ENCODE assay signal across 14 cellular contexts in genomic region chr17:47603830-47604229, GRCh38. TPM values are rescaled to one million over a fixed set of nuclear protein-coding genes. Genes with fewer than 3 reads are reported as not detected.
DNase-seq lines count a peak whose midpoint lies in the region; ATAC-seq, FAIRE-seq and TF ChIP-seq lines count a peak whose summit lies in the region.
"Had no signal": no experiment of that assay in that cellular context is flagged by ENCODE, and none has a peak within 500 bp of the region (broad histone marks: within the 10 kb centered on the region; RNA-seq: fewer than 3 reads in every experiment).

No MANE protein-coding gene starts in this region.

- peaks cover 39% of the 10 kb centered on the region for H3K36me3 Mint-ChIP-seq in CD4-positive, CD25-positive, alpha-beta regulatory T cell
- H3K36me3 Mint-ChIP-seq in naive thymus-derived CD4-positive, alpha-beta T cell: peaks cover 12 to 57% (median 26%) of the 10 kb centered on the region in 5 donors
- H3K36me3 Mint-ChIP-seq in GM23338 (ENCODE audit: low read depth): peaks cover 57% of the 10 kb centered on the region
- peaks cover 33% of the 10 kb centered on the region for H3K36me3 Mint-ChIP-seq in activated T-cell treated with anti-CD3 and anti-CD28 coated beads, Interleukin-2, amount 50 U/mL, for 4 hours (ENCODE audit: insufficient read depth)

- TF ChIP-seq POLR2A in thyroid gland (IDR thresholded peaks at IDR 0.05): no peak

- H3K27me3 ChIP-seq in CD4-positive, CD25-positive, alpha-beta regulatory T cell (ENCODE audit: control insufficient read depth, insufficient read depth, low read length): no peaks in the 10 kb centered on the region
- H3K27me3 ChIP-seq in naive thymus-derived CD4-positive, alpha-beta T cell (ENCODE audit: control insufficient read depth in 2 of 2, insufficient read depth in 2 of 2, low read length in 2 of 2): no peaks in the 10 kb centered on the region
- H3K27me3 ChIP-seq in thyroid gland (no peaks in the 10 kb centered on the region), GM23338 (ENCODE audit: insufficient read depth) (no peaks in the 10 kb centered on the region)

- peaks cover 0 to 7% (median 3%) of the 10 kb centered on the region in 4 donors for H3K4me1 Mint-ChIP-seq in CD4-positive, CD25-positive, alpha-beta regulatory T cell
- H3K4me1 Mint-ChIP-seq in naive thymus-derived CD4-positive, alpha-beta T cell: peaks cover 0 to 5% (median under 1%) of the 10 kb centered on the region in 7 donors
- H3K4me1 Mint-ChIP-seq in GM23338: no peaks in the 10 kb centered on the region
- H3K4me1 Mint-ChIP-seq in activated T-cell treated with anti-CD3 and anti-CD28 coated beads, Interleukin-2, amount 50 U/mL, for 4 hours (ENCODE audit: low read depth): peaks cover 2% of the 10 kb centered on the region
- H3K4me1 Mint-ChIP-seq: activated B cell treated with CpG ODN at 0.5 μM for 24 hours; activated naive CD4-positive, alpha-beta T cell treated with anti-CD3 and anti-CD28 coated beads, Interleukin-2, amount 10 ng/mL, durations not matched to agents 7 days and 5 days; T-cell had no signal

- no peaks in the 10 kb centered on the region for H3K9me2 ChIP-seq in GM23338 (ENCODE audit: insufficient read depth)

- H3K79me2 ChIP-seq in GM23338 (replicated peaks; ENCODE audit: insufficient read depth): no peaks in the 10 kb centered on the region

- WGBS in thyroid gland, 2 donors: 65 to 70% methylated on average over 3 of the region's 3 CpGs

- no peak overlapping the region for H3K27ac ChIP-seq in CD4-positive, CD25-positive, alpha-beta regulatory T cell (ENCODE audit: insufficient read depth, low read length, poor library complexity, severe bottlenecking)
- H3K27ac ChIP-seq in naive thymus-derived CD4-positive, alpha-beta T cell (ENCODE audit: low read depth, low read length): peak overlapping the region; percentile 14
- H3K27ac ChIP-seq in thyroid gland (peak overlapping the region in 1 of 3 donors; percentile 26), GM23338 (ENCODE audit: low read depth) (no peak overlapping the region)
- H3K27ac ChIP-seq: HL-60 had no signal

- 0 out of 2 replicates have a peak, but pooled peaks cover under 1% of the 10 kb centered on the region for H3F3A ChIP-seq in GM23338 (replicated peaks; ENCODE audit: low read depth)

- intact Hi-C loops in naive thymus-derived CD4-positive, alpha-beta T cell (cut with micrococcal nuclease): no loop called here
- intact Hi-C loops in thyroid gland (cut with DNase I): no loop called here

- DNase-seq in CD4-positive, CD25-positive, alpha-beta regulatory T cell: no peak
- no peak for DNase-seq in HTR-8/SVneo (ENCODE audit: insufficient read length, low spot score)
- DNase-seq in naive thymus-derived CD4-positive, alpha-beta T cell: no peak
- no peak for DNase-seq in thyroid gland
- DNase-seq in GM23338 (ENCODE audit: low spot score): no peak
- no peak for DNase-seq in activated T-cell treated with anti-CD3 and anti-CD28 coated beads, Interleukin-2, amount 50 U/mL, for 4 hours
- DNase-seq: activated B cell treated with CpG ODN at 0.5 μM for 24 hours; activated naive CD4-positive, alpha-beta T cell treated with anti-CD3 and anti-CD28 coated beads, Interleukin-2, amount 10 ng/mL, durations not matched to agents 7 days and 5 days; C1 segment of cervical spinal cord; NCI-H226; T-cell had no signal

- H3K36me3 ChIP-seq in CD4-positive, CD25-positive, alpha-beta regulatory T cell (ENCODE audit: control insufficient read depth, insufficient read depth, low read length): peaks cover 76% of the 10 kb centered on the region
- H3K36me3 ChIP-seq in naive thymus-derived CD4-positive, alpha-beta T cell (ENCODE audit: control insufficient read depth in 2 of 3, insufficient read depth in 3 of 3, low read length in 3 of 3): peaks cover 8 to 52% (median 10%) of the 10 kb centered on the region in 3 experiments
- peaks cover 38 to 41% of the 10 kb centered on the region in 2 donors for H3K36me3 ChIP-seq in thyroid gland
- H3K36me3 ChIP-seq in GM23338 (ENCODE audit: insufficient read depth): peaks cover 34% of the 10 kb centered on the region; the same call in 1 of the 2 replicates

- no peaks in the 10 kb centered on the region for H3K9me3 ChIP-seq in CD4-positive, CD25-positive, alpha-beta regulatory T cell (ENCODE audit: control insufficient read depth in 2 of 2, low read length in 2 of 2)
- H3K9me3 ChIP-seq in naive thymus-derived CD4-positive, alpha-beta T cell (ENCODE audit: control insufficient read depth in 2 of 3, low read length in 3 of 3): no peaks in the 10 kb centered on the region
- no peaks in the 10 kb centered on the region for H3K9me3 ChIP-seq in thyroid gland

- no peak overlapping the region for H3K4me2 ChIP-seq in GM23338

- CTCF ChIA-PET in naive thymus-derived CD4-positive, alpha-beta T cell (lab: Charles Lee): no interaction called here

- FAIRE-seq in HTR-8/SVneo (lab: Jason Lieb, UNC): peak; percentile 46

- H3K4me3 Mint-ChIP-seq in CD4-positive, CD25-positive, alpha-beta regulatory T cell: no peak overlapping the region
- no peak overlapping the region for H3K4me3 Mint-ChIP-seq in naive thymus-derived CD4-positive, alpha-beta T cell
- no peak overlapping the region for H3K4me3 Mint-ChIP-seq in GM23338
- H3K4me3 Mint-ChIP-seq in activated T-cell treated with anti-CD3 and anti-CD28 coated beads, Interleukin-2, amount 50 U/mL, for 4 hours: no peak overlapping the region
- H3K4me3 Mint-ChIP-seq: activated B cell treated with CpG ODN at 0.5 μM for 24 hours; activated naive CD4-positive, alpha-beta T cell treated with anti-CD3 and anti-CD28 coated beads, Interleukin-2, amount 10 ng/mL, durations not matched to agents 7 days and 5 days; T-cell had no signal

- H3K27me3 Mint-ChIP-seq in CD4-positive, CD25-positive, alpha-beta regulatory T cell: no peaks in the 10 kb centered on the region
- H3K27me3 Mint-ChIP-seq in naive thymus-derived CD4-positive, alpha-beta T cell: no peaks in the 10 kb centered on the region
- H3K27me3 Mint-ChIP-seq in GM23338 (ENCODE audit: insufficient read depth, low read depth, poor library complexity): no peaks in the 10 kb centered on the region
- H3K27me3 Mint-ChIP-seq in activated T-cell treated with anti-CD3 and anti-CD28 coated beads, Interleukin-2, amount 50 U/mL, for 4 hours (ENCODE audit: low read depth): no peaks in the 10 kb centered on the region
- H3K27me3 Mint-ChIP-seq: activated B cell treated with CpG ODN at 0.5 μM for 24 hours; activated naive CD4-positive, alpha-beta T cell treated with anti-CD3 and anti-CD28 coated beads, Interleukin-2, amount 10 ng/mL, durations not matched to agents 7 days and 5 days; T-cell had no signal

- H3K27ac Mint-ChIP-seq in CD4-positive, CD25-positive, alpha-beta regulatory T cell: peak overlapping the region in 2 of 3 donors; percentile 38 to 42
- peak overlapping the region in 3 of 9 donors; percentile 6 to 65 (median 11) for H3K27ac Mint-ChIP-seq in naive thymus-derived CD4-positive, alpha-beta T cell
- H3K27ac Mint-ChIP-seq in GM23338: no peak overlapping the region
- H3K27ac Mint-ChIP-seq: activated B cell treated with CpG ODN at 0.5 μM for 24 hours had no signal

- no peaks in the 10 kb centered on the region for H3K9me3 Mint-ChIP-seq in CD4-positive, CD25-positive, alpha-beta regulatory T cell
- no peaks in the 10 kb centered on the region for H3K9me3 Mint-ChIP-seq in naive thymus-derived CD4-positive, alpha-beta T cell
- no peaks in the 10 kb centered on the region for H3K9me3 Mint-ChIP-seq in GM23338
- no peaks in the 10 kb centered on the region for H3K9me3 Mint-ChIP-seq in activated T-cell treated with anti-CD3 and anti-CD28 coated beads, Interleukin-2, amount 50 U/mL, for 4 hours
- H3K9me3 Mint-ChIP-seq: activated B cell treated with CpG ODN at 0.5 μM for 24 hours; activated naive CD4-positive, alpha-beta T cell treated with anti-CD3 and anti-CD28 coated beads, Interleukin-2, amount 10 ng/mL, durations not matched to agents 7 days and 5 days; T-cell had no signal

- no peaks in the 10 kb centered on the region for H4K20me1 ChIP-seq in GM23338 (replicated peaks; ENCODE audit: insufficient read depth)

- ATAC-seq in CD4-positive, CD25-positive, alpha-beta regulatory T cell (ENCODE audit: low read depth in 2 of 2): no peak
- peak; percentile 27; the same call in 1 of the 3 replicates for ATAC-seq in SK-N-SH treated with all-trans-retinoic acid at 6 μM for 48 hours
- no peak for ATAC-seq in naive thymus-derived CD4-positive, alpha-beta T cell
- no peak for ATAC-seq in GM21619 (IDR thresholded peaks at IDR 0.05; ENCODE audit: unreplicated experiment)
- ATAC-seq in GM23338: no peak
- no peak for ATAC-seq in activated T-cell treated with anti-CD3 and anti-CD28 coated beads, Interleukin-2, amount 50 U/mL, for 4 hours
- ATAC-seq: T-cell had no signal

- no peak overlapping the region for H2AFZ ChIP-seq in GM23338

- H3K4me1 ChIP-seq in CD4-positive, CD25-positive, alpha-beta regulatory T cell (ENCODE audit: control insufficient read depth, insufficient read depth, low read length, poor library complexity, severe bottlenecking): no peaks in the 10 kb centered on the region
- H3K4me1 ChIP-seq in naive thymus-derived CD4-positive, alpha-beta T cell (ENCODE audit: control insufficient read depth in 2 of 2, insufficient read depth in 2 of 2, low read length in 2 of 2): no peaks in the 10 kb centered on the region
- H3K4me1 ChIP-seq in thyroid gland (peaks cover 0 to 10% of the 10 kb centered on the region in 2 donors), GM23338 (ENCODE audit: insufficient read depth) (no peaks in the 10 kb centered on the region)

- H3K4me3 ChIP-seq in CD4-positive, CD25-positive, alpha-beta regulatory T cell (ENCODE audit: low read depth, low read length): no peak overlapping the region
- no peak overlapping the region for H3K4me3 ChIP-seq in naive thymus-derived CD4-positive, alpha-beta T cell (ENCODE audit: low read length)
- H3K4me3 ChIP-seq in thyroid gland (replicated peaks in 1 of 3) (no peak overlapping the region), GM23338 (no peak overlapping the region)

- POLR2A ChIA-PET in naive thymus-derived CD4-positive, alpha-beta T cell (lab: Charles Lee): interaction anchor here (0.7 kb wide), 1 partner anchor 10 kb away, joined by 4 read pairs; no protein-coding TSS in a partner anchor

- TF ChIP-seq CTCF in thyroid gland (IDR thresholded peaks at IDR 0.05): no peak
- 0 out of 4 replicates have a peak, but pooled peaks of 1 of the 2 experiments have one; percentile 7 for TF ChIP-seq CTCF in GM23338 (conservative IDR thresholded peaks at IDR 0.05; ENCODE audit: low read depth in 2 of 2)

TF ChIP-seq in SK-N-SH treated with all-trans-retinoic acid at 6 μM for 48 hours, 23 proteins besides CTCF, POLR2A, EP300 and RAD21 (continues in another document):
- TF ChIP-seq ZNF70 (CRISPR knock-in tag; IDR thresholded peaks at IDR 0.05): peak; percentile 56

RNA-seq across cellular contexts. Expression of gene KPNB1, which starts 45.9 kb away (rescaled TPM):
- 242 TPM for total RNA-seq in CD4-positive, CD25-positive, alpha-beta regulatory T cell
- 10 to 100 TPM; 20.4 to 27.2 (median 23.3) TPM for polyA plus RNA-seq in CD4-positive, CD25-positive, alpha-beta regulatory T cell
- total RNA-seq in naive thymus-derived CD4-positive, alpha-beta T cell: 100 to 1,000 TPM; 185 to 465 (median 255) TPM
- polyA plus RNA-seq in naive thymus-derived CD4-positive, alpha-beta T cell: 10 to 100 TPM; 21.1 to 30.0 TPM
- total RNA-seq in thyroid gland: 100 to 1,000 TPM; 134 to 207 (median 170) TPM
- total RNA-seq in GM23338 (2014; rRNA removed; shearing (Covaris generic)): 526 and 599 TPM in 2 replicates
- polyA plus RNA-seq in GM23338 (2016; fragmentation: Nextera tagmentation; extraction: Ambion mirVana): 219 and 274 TPM in 2 replicates
- 100 to 1,000 TPM; 916 to 992 (median 944) TPM for total RNA-seq in activated T-cell treated with anti-CD3 and anti-CD28 coated beads, Interleukin-2, amount 50 U/mL, for 4 hours
